Comparison of ENCODE assay signal across 16 cellular contexts in genomic region chr11:106986261-106986660, GRCh38. TPM values are rescaled to one million over a fixed set of nuclear protein-coding genes. Genes with fewer than 3 reads are reported as not detected.
DNase-seq lines count a peak whose midpoint lies in the region; FAIRE-seq and TF ChIP-seq lines count a peak whose summit lies in the region.
"Had no signal": no experiment of that assay in that cellular context is flagged by ENCODE, and none has a peak within 500 bp of the region (broad histone marks: within the 10 kb centered on the region; RNA-seq: fewer than 3 reads in every experiment).

No MANE protein-coding gene starts in this region.

- H3F3A ChIP-seq in neural progenitor cell (ENCODE audit: low read depth): no peaks in the 10 kb centered on the region

- H3K9me3 ChIP-seq in neural progenitor cell (ENCODE audit: low read depth) (no peaks in the 10 kb centered on the region), small intestine (ENCODE audit: control insufficient read depth, low read depth) (no peaks in the 10 kb centered on the region)
- H3K9me3 ChIP-seq: lower lobe of right lung had no signal

- FAIRE-seq in small intestine (lab: Jason Lieb, UNC): no peak
- FAIRE-seq: GM19239 had no signal

- no peak for TF ChIP-seq CTCF in 22Rv1 (IDR thresholded peaks at IDR 0.05)
- no peak for TF ChIP-seq CTCF in HFF-Myc (IDR thresholded peaks at IDR 0.05; ENCODE audit: low read depth, low read length, missing control alignments)
- TF ChIP-seq CTCF in glutamatergic neuron (IDR thresholded peaks at IDR 0.05; ENCODE audit: partially characterized antibody, unreplicated experiment): no peak
- no peak for TF ChIP-seq CTCF in neural progenitor cell (IDR thresholded peaks at IDR 0.05)

- H3K4me1 Mint-ChIP-seq in glutamatergic neuron (ENCODE audit: low read depth, unreplicated experiment) (peaks cover 60% of the 10 kb centered on the region), neural progenitor cell (peaks cover 42% of the 10 kb centered on the region)
- H3K4me1 Mint-ChIP-seq: activated naive CD4-positive, alpha-beta T cell treated with anti-CD3 and anti-CD28 coated beads, Interleukin-2, amount 50 U/mL, for 24 hours; natural killer cell had no signal

- H3K36me3 ChIP-seq in neural progenitor cell: no peaks in the 10 kb centered on the region
- no peaks in the 10 kb centered on the region for H3K36me3 ChIP-seq in small intestine (ENCODE audit: control insufficient read depth in 2 of 2, insufficient read depth in 2 of 2, low read length in 2 of 2)
- H3K36me3 ChIP-seq: lower lobe of right lung had no signal

- 78 to 86% (median 79%) methylated on average over 3 of the region's 3 CpGs for WGBS in small intestine, 3 donors

- peaks cover 8% of the 10 kb centered on the region for H3K27me3 Mint-ChIP-seq in glutamatergic neuron (ENCODE audit: unreplicated experiment)
- H3K27me3 Mint-ChIP-seq in neural progenitor cell (ENCODE audit: insufficient read depth, low read depth): peaks cover 2% of the 10 kb centered on the region
- H3K27me3 Mint-ChIP-seq: activated naive CD4-positive, alpha-beta T cell treated with anti-CD3 and anti-CD28 coated beads, Interleukin-2, amount 50 U/mL, for 24 hours; type B pancreatic cell had no signal

- no peaks in the 10 kb centered on the region for H3K27me3 ChIP-seq in neural progenitor cell
- H3K27me3 ChIP-seq in small intestine (ENCODE audit: control insufficient read depth in 2 of 2, insufficient read depth in 2 of 2, low read length in 2 of 2): no peaks in the 10 kb centered on the region

- no peak overlapping the region for H3K4me2 ChIP-seq in neural progenitor cell

- H3K4me1 ChIP-seq in neural progenitor cell (no peaks in the 10 kb centered on the region), small intestine (ENCODE audit: control insufficient read depth in 2 of 2, insufficient read depth in 1 of 2, low read depth in 1 of 2, low read length in 1 of 2) (no peaks in the 10 kb centered on the region)

- no peaks in the 10 kb centered on the region for H3K36me3 Mint-ChIP-seq in glutamatergic neuron (ENCODE audit: unreplicated experiment)
- H3K36me3 Mint-ChIP-seq in neural progenitor cell: no peaks in the 10 kb centered on the region
- H3K36me3 Mint-ChIP-seq: activated naive CD4-positive, alpha-beta T cell treated with anti-CD3 and anti-CD28 coated beads, Interleukin-2, amount 50 U/mL, for 24 hours; natural killer cell; type B pancreatic cell had no signal

- H3K4me3 Mint-ChIP-seq in glutamatergic neuron (ENCODE audit: unreplicated experiment) (no peak overlapping the region), neural progenitor cell (no peak overlapping the region)
- H3K4me3 Mint-ChIP-seq: activated naive CD4-positive, alpha-beta T cell treated with anti-CD3 and anti-CD28 coated beads, Interleukin-2, amount 50 U/mL, for 24 hours; natural killer cell; type B pancreatic cell had no signal

- H3K27ac Mint-ChIP-seq in glutamatergic neuron (ENCODE audit: unreplicated experiment): peak overlapping the region; percentile 53
- H3K27ac Mint-ChIP-seq in neural progenitor cell: no peak overlapping the region
- H3K27ac Mint-ChIP-seq: activated naive CD4-positive, alpha-beta T cell treated with anti-CD3 and anti-CD28 coated beads, Interleukin-2, amount 50 U/mL, for 24 hours; natural killer cell; type B pancreatic cell had no signal

- no peaks in the 10 kb centered on the region for H4K20me1 ChIP-seq in neural progenitor cell (ENCODE audit: low read depth)

- no peak overlapping the region for H2AFZ ChIP-seq in neural progenitor cell (replicated peaks)

- H3K79me2 ChIP-seq in neural progenitor cell (ENCODE audit: low read depth): no peaks in the 10 kb centered on the region

- DNase-seq in HFF-Myc (ENCODE audit: extremely low read depth, low read depth) (peak; percentile 59), astrocyte of the hippocampus (ENCODE audit: low read depth, low spot score) (peak; percentile 41), glutamatergic neuron (no peak), neural progenitor cell (ENCODE audit: low spot score) (no peak), small intestine (no peak), NCI-H1105 treated with DMSO at 0.1 percent for 48 hours (lab: John Stamatoyannopoulos, UW) (no peak)
- no peak for DNase-seq in activated naive CD4-positive, alpha-beta T cell (lab: John Stamatoyannopoulos, UW)
- DNase-seq: COR-L47; GF-D8; lower lobe of right lung; natural killer cell; stimulated activated CD4-positive, alpha-beta T cell treated with anti-CD3 and anti-CD28 coated beads, Interleukin-4, amount 100 ng/mL, for 24 hours had no signal

- H3K9me3 Mint-ChIP-seq in glutamatergic neuron (ENCODE audit: unreplicated experiment): peaks cover 16% of the 10 kb centered on the region
- no peaks in the 10 kb centered on the region for H3K9me3 Mint-ChIP-seq in neural progenitor cell
- H3K9me3 Mint-ChIP-seq: type B pancreatic cell had no signal

- H3K9ac ChIP-seq in neural progenitor cell: no peak overlapping the region

- H3K27ac ChIP-seq in 22Rv1 (peak overlapping the region; percentile 50; the same call in 1 of the 2 replicates), neural progenitor cell (no peak overlapping the region), small intestine (ENCODE audit: low read depth in 1 of 2, low read length in 1 of 2) (no peak overlapping the region)
- H3K27ac ChIP-seq: lower lobe of right lung had no signal

- 0 out of 2 replicates have a peak overlapping the region, but pooled peaks have one; percentile 5 for H3K4me3 ChIP-seq in HFF-Myc (replicated peaks; ENCODE audit: low read depth, low read length)
- H3K4me3 ChIP-seq in neural progenitor cell: no peak overlapping the region
- H3K4me3 ChIP-seq in small intestine (ENCODE audit: low read depth in 1 of 2, low read length in 2 of 2): no peak overlapping the region
- H3K4me3 ChIP-seq: lower lobe of right lung had no signal

RNA-seq across cellular contexts. Expression of gene GUCY1A2, which starts 32.0 kb away (rescaled TPM):
- total RNA-seq in glutamatergic neuron (ENCODE audit: unreplicated experiment) (20.3 TPM), neural progenitor cell (ENCODE audit: low replicate concordance) (0.54 and 0.56 TPM in 2 replicates)
- 1 to 10 TPM in 1 of 3 donors, under 1 TPM in 1, not detected in 1; under 0.01 to 1.0 TPM for polyA plus RNA-seq in small intestine

Comparison
In these comparisons a context has a peak if more than half of its experiments do, and no peak if none do; other contexts are left out.
1. DNase-seq: peak in HFF-Myc (single experiment) and astrocyte of the hippocampus (single experiment); none in glutamatergic neuron (single experiment), neural progenitor cell (single experiment), activated naive CD4-positive, alpha-beta T cell (0 of 4), small intestine (single experiment) and NCI-H1105 treated with DMSO at 0.1 percent for 48 hours (single experiment).
2. RNA of gene GUCY1A2, which starts 32.0 kb away (total RNA-seq): 20.3 TPM in glutamatergic neuron (single experiment); 0.54 to 0.56 TPM in neural progenitor cell; every median in the first group is over 10 times any median in the second.